Comparison of ENCODE assay signal across 8 cellular contexts in the genomic region with DNA sequence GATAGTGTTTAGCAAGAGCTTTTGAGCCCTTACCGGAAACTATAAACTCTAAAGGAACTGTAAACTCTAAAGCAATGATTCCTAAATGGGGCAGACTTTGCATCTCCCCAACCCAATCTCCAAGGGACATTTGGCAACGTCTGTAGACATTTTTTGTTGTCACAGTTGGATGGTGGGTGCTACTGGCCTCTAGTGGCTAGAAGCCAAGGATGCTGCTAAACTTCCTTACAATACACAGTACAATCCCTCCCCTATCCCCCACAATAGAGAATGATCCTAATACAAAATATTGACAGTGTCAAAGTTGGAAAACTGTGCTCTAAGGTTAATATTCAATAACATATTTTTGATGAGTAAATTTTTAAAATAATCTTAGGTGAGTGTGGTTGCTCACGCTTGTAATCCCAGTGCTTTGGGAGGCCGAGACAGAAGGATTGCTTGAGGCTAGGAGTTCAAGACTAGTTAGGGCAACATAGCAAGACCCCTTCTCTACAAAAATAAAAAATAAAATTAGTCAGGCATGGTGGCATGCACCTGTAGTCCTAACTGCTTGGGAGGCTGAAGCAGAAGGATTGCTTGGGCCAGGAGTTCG.
DNase-seq lines count a peak whose midpoint lies in the region; ATAC-seq and TF ChIP-seq lines count a peak whose summit lies in the region.

No MANE protein-coding gene starts in this region.

- H3K9me3 Mint-ChIP-seq in activated T-helper 17 cell treated with anti-CD3 and anti-CD28 coated beads, Interleukin-2, amount 50 U/mL, for 72 hours = no peaks in the 10 kb centered on the region

- WGBS in esophagus squamous epithelium, 2 donors = 74 to 75% methylated on average over 5 of the region's 5 CpGs

- peaks cover 31% of the 10 kb centered on the region for H3K4me1 Mint-ChIP-seq in activated T-helper 17 cell treated with anti-CD3 and anti-CD28 coated beads, Interleukin-2, amount 50 U/mL, for 72 hours

- peak; percentile 29 for ATAC-seq in activated T-helper 17 cell treated with anti-CD3 and anti-CD28 coated beads, Interleukin-2, amount 50 U/mL, for 72 hours (replicated peaks)

- no peaks in the 10 kb centered on the region for H3K27me3 ChIP-seq in esophagus squamous epithelium

- peaks cover 0 to 7% (median 0%) of the 10 kb centered on the region in 3 donors for H3K9me3 ChIP-seq in esophagus squamous epithelium

- no peak overlapping the region for H3K4me3 ChIP-seq in esophagus squamous epithelium

- peaks cover 17% of the 10 kb centered on the region for H3K36me3 Mint-ChIP-seq in activated T-helper 17 cell treated with anti-CD3 and anti-CD28 coated beads, Interleukin-2, amount 50 U/mL, for 72 hours (ENCODE audit: low read depth)

- no peak overlapping the region for H3K4me3 Mint-ChIP-seq in activated T-helper 17 cell treated with anti-CD3 and anti-CD28 coated beads, Interleukin-2, amount 50 U/mL, for 72 hours

- H3K4me1 ChIP-seq in esophagus squamous epithelium = no peaks in the 10 kb centered on the region

- DNase-seq in NCI-H1694 (lab: John Stamatoyannopoulos, UW) (peak; percentile 14), NCI-H1694 treated with DMSO at 0.1 percent for 48 hours (lab: John Stamatoyannopoulos, UW) (no peak), GM20000 (ENCODE audit: low spot score) (peak; percentile 28), NCI-H146 (lab: John Stamatoyannopoulos, UW) (peak; percentile 29), hepatic stellate cell (ENCODE audit: low spot score) (peak; percentile 24), esophagus squamous epithelium (lab: John Stamatoyannopoulos, UW) (no peak)
- DNase-seq in stimulated activated CD4-positive, alpha-beta T cell treated with anti-CD3 and anti-CD28 coated beads, Interleukin-4, amount 100 ng/mL, for 24 hours = peak; percentile 41

- no peak for TF ChIP-seq POLR2A in esophagus squamous epithelium (IDR thresholded peaks at IDR 0.05)

- intact Hi-C loops in esophagus squamous epithelium (cut with DNase I) = no loop called here

- H3K27ac ChIP-seq in esophagus squamous epithelium = no peak overlapping the region

- peak; percentile 39 for TF ChIP-seq CTCF in GM20000 (IDR thresholded peaks at IDR 0.05; ENCODE audit: extremely low read depth, missing control alignments)
- peak in 2 of 6 experiments; percentile 29 to 35 for TF ChIP-seq CTCF in esophagus squamous epithelium (IDR thresholded peaks at IDR 0.05)

- H3K36me3 ChIP-seq in esophagus squamous epithelium = peaks cover 0 to 8% (median 0%) of the 10 kb centered on the region in 3 donors

- no peaks in the 10 kb centered on the region for H3K27me3 Mint-ChIP-seq in activated T-helper 17 cell treated with anti-CD3 and anti-CD28 coated beads, Interleukin-2, amount 50 U/mL, for 72 hours

- no peak overlapping the region for H3K27ac Mint-ChIP-seq in activated T-helper 17 cell treated with anti-CD3 and anti-CD28 coated beads, Interleukin-2, amount 50 U/mL, for 72 hours

Comparison
In these comparisons a context has a peak if more than half of its experiments do, and no peak if none do; other contexts are left out.
1. DNase-seq: peak in NCI-H1694 (single experiment), GM20000 (single experiment), NCI-H146 (single experiment), hepatic stellate cell (single experiment) and stimulated activated CD4-positive, alpha-beta T cell treated with anti-CD3 and anti-CD28 coated beads, Interleukin-4, amount 100 ng/mL, for 24 hours (single experiment); none in NCI-H1694 treated with DMSO at 0.1 percent for 48 hours (single experiment) and esophagus squamous epithelium (single experiment).